ENCODE assay signal across 8 cellular contexts in the genomic region with DNA sequence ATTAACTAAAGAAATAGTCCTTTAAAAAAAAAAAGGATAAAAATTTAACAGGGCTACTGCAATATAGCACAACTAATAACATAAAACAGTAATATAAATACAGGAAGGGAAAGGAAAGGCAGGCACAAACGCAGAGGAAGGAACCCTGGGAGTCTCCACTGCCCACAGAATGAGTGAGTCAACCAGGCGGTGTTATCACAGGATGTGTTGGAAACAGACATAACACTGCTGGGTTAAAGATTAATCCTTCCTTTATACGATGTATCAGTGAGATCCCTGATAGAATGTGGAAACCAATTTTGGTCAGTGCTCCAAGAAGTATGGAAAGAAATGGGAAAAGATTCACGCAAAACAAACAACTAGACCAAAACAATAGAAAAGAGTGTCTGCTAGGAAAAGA. TPM values are rescaled to one million over a fixed set of nuclear protein-coding genes. Genes with fewer than 3 reads are reported as not detected.
DNase-seq lines count a peak whose midpoint lies in the region; ATAC-seq lines count a peak whose summit lies in the region.
"Had no signal": no experiment of that assay in that cellular context is flagged by ENCODE, and none has a peak within 500 bp of the region (broad histone marks: within the 10 kb centered on the region; RNA-seq: fewer than 3 reads in every experiment).

No MANE protein-coding gene starts in this region.

- no peaks in the 10 kb centered on the region for H3K9me3 Mint-ChIP-seq in stimulated activated memory B cell treated with anti-CD40 and anti-IgM and Interleukin-4, amounts not matched to agents 10 μg/mL and 1 μg/mL and 100 μg/mL, for 72 hours

- H3K36me3 ChIP-seq in adipocyte (ENCODE audit: control insufficient read depth, insufficient read depth, low read length, severe bottlenecking) (no peaks in the 10 kb centered on the region), H7 (replicated peaks; ENCODE audit: control insufficient read depth, insufficient read depth, low read length) (peaks cover 5% of the 10 kb centered on the region)

- no peak overlapping the region for H3K4me3 Mint-ChIP-seq in stimulated activated memory B cell treated with anti-CD40 and anti-IgM and Interleukin-4, amounts not matched to agents 10 μg/mL and 1 μg/mL and 100 μg/mL, for 72 hours

- DNase-seq in HPDE6-E6E7 (ENCODE audit: extremely low spot score) (peak; percentile 86), adipocyte (ENCODE audit: low read depth) (peak; percentile 58), iris pigment epithelial cell (ENCODE audit: low read depth) (peak; percentile 95), superior temporal gyrus (ENCODE audit: extremely low spot score) (peak; percentile 4), H7 (no peak), NCI-H748 (lab: John Stamatoyannopoulos, UW; ENCODE audit: unreplicated experiment) (no peak)
- DNase-seq: activated naive CD4-positive, alpha-beta T cell treated with anti-CD3 and anti-CD28 coated beads, Interleukin-2, amount 50 U/mL, for 16 hours had no signal

- H3K27me3 ChIP-seq in adipocyte (replicated peaks; ENCODE audit: control insufficient read depth, insufficient read depth, low read length) (no peaks in the 10 kb centered on the region), H7 (ENCODE audit: control insufficient read depth, insufficient read depth, low read length) (no peaks in the 10 kb centered on the region)

- no peak overlapping the region for H3K4me3 ChIP-seq in adipocyte (ENCODE audit: low read length)
- H3K4me3 ChIP-seq in H7 (ENCODE audit: insufficient read depth, low read depth, low read length), result no peak overlapping the region

- peaks cover 5% of the 10 kb centered on the region for H3K36me3 Mint-ChIP-seq in stimulated activated memory B cell treated with anti-CD40 and anti-IgM and Interleukin-4, amounts not matched to agents 10 μg/mL and 1 μg/mL and 100 μg/mL, for 72 hours

- no peak overlapping the region for H3K9ac ChIP-seq in adipocyte (ENCODE audit: low read length)

- peaks cover 16% of the 10 kb centered on the region for H3K4me1 ChIP-seq in adipocyte (ENCODE audit: control insufficient read depth, insufficient read depth, low read length)

- no peak overlapping the region for H3K27ac Mint-ChIP-seq in stimulated activated memory B cell treated with anti-CD40 and anti-IgM and Interleukin-4, amounts not matched to agents 10 μg/mL and 1 μg/mL and 100 μg/mL, for 72 hours

- no peaks in the 10 kb centered on the region for H3K4me1 Mint-ChIP-seq in stimulated activated memory B cell treated with anti-CD40 and anti-IgM and Interleukin-4, amounts not matched to agents 10 μg/mL and 1 μg/mL and 100 μg/mL, for 72 hours

- H3K9me3 ChIP-seq in adipocyte (ENCODE audit: control insufficient read depth, low read length), result no peaks in the 10 kb centered on the region

- H3K27me3 Mint-ChIP-seq in stimulated activated memory B cell treated with anti-CD40 and anti-IgM and Interleukin-4, amounts not matched to agents 10 μg/mL and 1 μg/mL and 100 μg/mL, for 72 hours, result no peaks in the 10 kb centered on the region

- ATAC-seq in stimulated activated memory B cell treated with anti-CD40 and anti-IgM and Interleukin-4, amounts not matched to agents 10 μg/mL and 1 μg/mL and 100 μg/mL, for 72 hours, result no peak

RNA-seq across cellular contexts. Expression of a gene that starts 47.9 kb away (rescaled TPM):
- 11.1 and 16.1 TPM in 2 replicates for total RNA-seq in H7 (2014; rRNA removed; shearing (Covaris generic))

RNA-seq across cellular contexts. Expression of a gene that starts 48.2 kb away (rescaled TPM):
- 53.3 and 61.3 TPM in 2 replicates for total RNA-seq in H7 (2014; rRNA removed; shearing (Covaris generic))

Comparison
In these comparisons a context has a peak if more than half of its experiments do, and no peak if none do; other contexts are left out.
1. DNase-seq: peak in HPDE6-E6E7 (single experiment), adipocyte (single experiment), iris pigment epithelial cell (single experiment) and superior temporal gyrus (single experiment); none in H7 (single experiment) and NCI-H748 (single experiment).